Comparison of ENCODE assay signal across 19 cellular contexts in genomic region chr13:46543307-46543706, GRCh38.
"Had no signal": no experiment of that assay in that cellular context is flagged by ENCODE, and none has a peak within 500 bp of the region (broad histone marks: within the 10 kb centered on the region; RNA-seq: fewer than 3 reads in every experiment).

No MANE protein-coding gene starts in this region.

- DNase-seq: activated B cell treated with CpG ODN at 0.5 μM for 24 hours; activated CD4-positive, alpha-beta T cell treated with anti-CD3 and anti-CD28 coated beads for 48 hours; activated CD8-positive, alpha-beta T cell treated with anti-CD3 and anti-CD28 coated beads for 36 hours; activated naive CD4-positive, alpha-beta T cell treated with anti-CD3 and anti-CD28 coated beads for 36 hours; activated naive CD8-positive, alpha-beta T cell treated with anti-CD3 and anti-CD28 coated beads, Interleukin-2, amount 50 U/mL, for 24 hours; activated T-cell treated with anti-CD3 and anti-CD28 coated beads, Interleukin-2, amount 50 U/mL, for 24 hours; anterior cingulate cortex; central memory CD4-positive, alpha-beta T cell; effector CD4-positive, alpha-beta T cell; gastrocnemius medialis; heart left ventricle; left ventricle myocardium inferior; nephron progenitor cell; retina; stimulated activated CD8-positive, alpha-beta memory T cell treated with anti-CD3 and anti-CD28 coated beads, Interleukin-4, amount 100 ng/mL, for 48 hours; stimulated activated naive CD4-positive, alpha-beta T cell; tibial artery; uterus had no signal

- ATAC-seq: esophagus mucosa, gastrocnemius medialis, heart left ventricle had no signal
